In genomic region chr4:20017439-20017838, GRCh38 we compare ENCODE assay signal across 19 cellular contexts.
DNase-seq lines count a peak whose midpoint lies in the region; ATAC-seq, FAIRE-seq and TF ChIP-seq lines count a peak whose summit lies in the region.
"Had no signal": no experiment of that assay in that cellular context is flagged by ENCODE, and none has a peak within 500 bp of the region (broad histone marks: within the 10 kb centered on the region; RNA-seq: fewer than 3 reads in every experiment).

No MANE protein-coding gene starts in this region.

- H2BK120ac ChIP-seq in mesenchymal stem cell (ENCODE audit: low read depth, low read length): no peak overlapping the region

- H4K20me1 ChIP-seq in astrocyte (ENCODE audit: insufficient read depth, low read length): no peaks in the 10 kb centered on the region

- H3K79me2 ChIP-seq in astrocyte (ENCODE audit: insufficient read depth, low read length): no peaks in the 10 kb centered on the region

- no peak overlapping the region for H3K27ac Mint-ChIP-seq in astrocyte (ENCODE audit: unreplicated experiment)
- H3K27ac Mint-ChIP-seq: IgD-negative memory B cell had no signal

- H2BK5ac ChIP-seq in mesenchymal stem cell (ENCODE audit: low read depth, low read length, poor library complexity, severe bottlenecking): no peak overlapping the region

- H2AK5ac ChIP-seq in mesenchymal stem cell (ENCODE audit: low read length, severe bottlenecking): no peak overlapping the region

- H4K91ac ChIP-seq in mesenchymal stem cell (ENCODE audit: low read length): no peak overlapping the region

- H3K27me3 ChIP-seq in astrocyte (ENCODE audit: insufficient read depth, low read length) (no peaks in the 10 kb centered on the region), mesenchymal stem cell (ENCODE audit: control insufficient read depth in 1 of 2, insufficient read depth in 1 of 2, low read length in 2 of 2) (no peaks in the 10 kb centered on the region), left ventricle myocardium inferior (ENCODE audit: low read depth) (no peaks in the 10 kb centered on the region)

- no peak overlapping the region for H3K4me3 Mint-ChIP-seq in astrocyte (ENCODE audit: unreplicated experiment)
- H3K4me3 Mint-ChIP-seq: IgD-negative memory B cell had no signal

- no peak overlapping the region for H2BK12ac ChIP-seq in mesenchymal stem cell (ENCODE audit: low read length in 2 of 2)

- H3K79me1 ChIP-seq in mesenchymal stem cell (replicated peaks; ENCODE audit: low read length, poor library complexity, severe bottlenecking): no peaks in the 10 kb centered on the region

- no peak overlapping the region for H3K23ac ChIP-seq in mesenchymal stem cell (ENCODE audit: low read length in 2 of 2)

- H3K9me3 Mint-ChIP-seq in astrocyte (ENCODE audit: unreplicated experiment): no peaks in the 10 kb centered on the region

- no peak overlapping the region for H3K18ac ChIP-seq in mesenchymal stem cell (ENCODE audit: low read depth in 1 of 2, low read length in 2 of 2)

- peak; percentile 20 for FAIRE-seq in astrocyte (lab: Jason Lieb, UNC)
- FAIRE-seq: GM12878, GM18507 had no signal

- H2AFZ ChIP-seq in astrocyte (ENCODE audit: low read depth, low read length): no peak overlapping the region
- H2AFZ ChIP-seq in mesenchymal stem cell (ENCODE audit: low read depth, low read length): no peak overlapping the region

- H3K9me3 ChIP-seq in astrocyte (ENCODE audit: insufficient read depth, low read depth, low read length) (no peaks in the 10 kb centered on the region), mesenchymal stem cell (ENCODE audit: control insufficient read depth, low read length) (no peaks in the 10 kb centered on the region), left ventricle myocardium inferior (replicated peaks) (no peaks in the 10 kb centered on the region)

- ATAC-seq in GM19328 (IDR thresholded peaks at IDR 0.05; ENCODE audit: unreplicated experiment): no peak
- ATAC-seq: GM12878, Panc1 had no signal

- no peak overlapping the region for H3K4ac ChIP-seq in mesenchymal stem cell (ENCODE audit: low read depth in 1 of 2, low read length in 2 of 2)

- 60% methylated on average over 1 of the region's 2 CpGs for WGBS in mesenchymal stem cell

- no peak overlapping the region for H3K9ac ChIP-seq in astrocyte (ENCODE audit: low read length)
- H3K9ac ChIP-seq in mesenchymal stem cell (ENCODE audit: low read length): peak overlapping the region; percentile 59

- H3K36me3 ChIP-seq in astrocyte (ENCODE audit: insufficient read depth, low read length): no peaks in the 10 kb centered on the region
- no peaks in the 10 kb centered on the region for H3K36me3 ChIP-seq in mesenchymal stem cell (ENCODE audit: control insufficient read depth in 1 of 2, insufficient read depth in 2 of 2, low read depth in 1 of 2, low read length in 2 of 2)
- H3K36me3 ChIP-seq in left ventricle myocardium inferior: no peaks in the 10 kb centered on the region

- no peak overlapping the region for H2BK15ac ChIP-seq in mesenchymal stem cell (ENCODE audit: low read depth, poor library complexity, severe bottlenecking)

- DNase-seq in NCI-H1092 treated with DMSO at 0.1 percent for 48 hours (lab: John Stamatoyannopoulos, UW): peak; percentile 33
- no peak for DNase-seq in NCI-H1092 (lab: John Stamatoyannopoulos, UW)
- DNase-seq in GM03348 (ENCODE audit: low spot score): peak; percentile 22
- DNase-seq in astrocyte (ENCODE audit: low read depth): no peak
- DNase-seq in mesenchymal stem cell: no peak
- DNase-seq in left ventricle myocardium inferior: no peak
- DNase-seq in amniotic stem cell (lab: John Stamatoyannopoulos, UW): no peak
- DNase-seq: C1 segment of cervical spinal cord, DMS153, MV-4-11, NCI-H187 treated with DMSO at 0.1 percent for 48 hours, NCI-H526, Right ventricle myocardium superior had no signal

- no peaks in the 10 kb centered on the region for H3K4me1 Mint-ChIP-seq in astrocyte (ENCODE audit: low read depth, unreplicated experiment)
- H3K4me1 Mint-ChIP-seq: IgD-negative memory B cell had no signal

- H3K4me2 ChIP-seq in astrocyte (ENCODE audit: low read length) (no peak overlapping the region), mesenchymal stem cell (ENCODE audit: low read length, poor library complexity, severe bottlenecking) (no peak overlapping the region)

- TF ChIP-seq CTCF in astrocyte (IDR thresholded peaks at IDR 0.05; ENCODE audit: insufficient read depth, low read depth, low read length) (no peak), left ventricle myocardium inferior (IDR thresholded peaks at IDR 0.05; ENCODE audit: borderline replicate concordance) (no peak)

- H3K14ac ChIP-seq in mesenchymal stem cell (ENCODE audit: low read length in 2 of 2): no peak overlapping the region

- no peak overlapping the region for H4K8ac ChIP-seq in mesenchymal stem cell (ENCODE audit: low read length)

- intact Hi-C loops in left ventricle myocardium inferior (cut with micrococcal nuclease): no loop called here

- no peaks in the 10 kb centered on the region for H3K36me3 Mint-ChIP-seq in astrocyte (ENCODE audit: low read depth, unreplicated experiment)
- H3K36me3 Mint-ChIP-seq: IgD-negative memory B cell had no signal

- H3K27ac ChIP-seq in astrocyte (ENCODE audit: low read depth, low read length) (no peak overlapping the region), mesenchymal stem cell (ENCODE audit: low read length, poor library complexity, severe bottlenecking) (no peak overlapping the region), left ventricle myocardium inferior (replicated peaks) (no peak overlapping the region)
- H3K27ac ChIP-seq: 22Rv1 had no signal

- H3K4me3 ChIP-seq in astrocyte (ENCODE audit: insufficient read depth, low read depth, low read length) (no peak overlapping the region), mesenchymal stem cell (ENCODE audit: insufficient read depth in 1 of 2, low read depth in 1 of 2, low read length in 2 of 2) (peak overlapping the region in 1 of 2 experiments; percentile 16), left ventricle myocardium inferior (no peak overlapping the region)
- H3K4me3 ChIP-seq: GM12878 had no signal

- H3K27me3 Mint-ChIP-seq in astrocyte (ENCODE audit: low read depth, unreplicated experiment): peaks cover 2% of the 10 kb centered on the region
- H3K27me3 Mint-ChIP-seq: IgD-negative memory B cell had no signal

- H3K4me1 ChIP-seq in astrocyte (ENCODE audit: insufficient read depth, low read length) (no peaks in the 10 kb centered on the region), mesenchymal stem cell (ENCODE audit: control insufficient read depth, insufficient read depth, low read depth, low read length) (no peaks in the 10 kb centered on the region), left ventricle myocardium inferior (no peaks in the 10 kb centered on the region)

Comparison
In these comparisons a context has a peak if more than half of its experiments do, and no peak if none do; other contexts are left out.
1. DNase-seq: peak in NCI-H1092 treated with DMSO at 0.1 percent for 48 hours (single experiment) and GM03348 (single experiment); none in NCI-H1092 (single experiment), astrocyte (single experiment), mesenchymal stem cell (single experiment), left ventricle myocardium inferior (single experiment) and amniotic stem cell (single experiment).